Comparison of ENCODE assay signal across 8 cellular contexts in the genomic region with DNA sequence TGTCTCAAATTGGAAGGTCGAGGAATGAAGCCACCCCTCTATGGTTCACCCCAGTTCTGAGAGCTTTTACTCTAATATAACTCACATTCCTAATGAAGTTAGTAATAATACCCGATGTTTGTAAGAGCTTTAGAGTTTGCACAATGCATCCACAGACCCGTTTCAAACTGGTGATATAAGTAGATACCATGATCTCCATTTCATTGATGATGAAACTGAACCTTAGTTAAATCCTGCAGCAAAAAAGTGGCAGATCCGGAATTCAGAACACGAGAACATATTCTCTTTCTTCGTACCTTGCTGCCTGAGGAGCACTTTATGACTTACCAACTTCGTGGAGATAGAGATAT. TPM values are rescaled to one million over a fixed set of nuclear protein-coding genes. Genes with fewer than 3 reads are reported as not detected.
A peak's percentile ranks its signal among the peaks of the same experiment; 100 is the strongest.
DNase-seq lines count a peak whose midpoint lies in the region; ATAC-seq and TF ChIP-seq lines count a peak whose summit lies in the region.

No MANE protein-coding gene starts in this region.

- H3K27me3 ChIP-seq in SJSA1 (replicated peaks): no peaks in the 10 kb centered on the region
- no peaks in the 10 kb centered on the region for H3K27me3 ChIP-seq in fibroblast of lung (ENCODE audit: control insufficient read depth, insufficient read depth, low read length)
- no peaks in the 10 kb centered on the region for H3K27me3 ChIP-seq in rectal smooth muscle tissue (ENCODE audit: control insufficient read depth, insufficient read depth, low read length)

- H3K36me3 ChIP-seq in SJSA1 (peaks cover 16% of the 10 kb centered on the region), fibroblast of lung (ENCODE audit: control insufficient read depth, insufficient read depth, low read length) (no peaks in the 10 kb centered on the region), rectal smooth muscle tissue (ENCODE audit: control insufficient read depth, insufficient read depth, low read length) (no peaks in the 10 kb centered on the region)

- H2AFZ ChIP-seq in fibroblast of lung (ENCODE audit: low read length): peak overlapping the region; percentile 91

- H3K9ac ChIP-seq in fibroblast of lung (ENCODE audit: insufficient read depth, low read length) (no peak overlapping the region), rectal smooth muscle tissue (ENCODE audit: low read length) (peak overlapping the region; percentile 49)

- no peak for DNase-seq in SJSA1 (ENCODE audit: low read depth in 1 of 2, low spot score in 2 of 2)
- no peak for DNase-seq in fibroblast of lung (ENCODE audit: low read depth in 2 of 2)
- no peak for DNase-seq in epidermal melanocyte (ENCODE audit: insufficient read length, low spot score)
- DNase-seq in activated CD4-positive, alpha-beta T cell treated with anti-CD3 and anti-CD28 coated beads for 48 hours: no peak

- H3K27ac ChIP-seq in SJSA1 (peak overlapping the region; percentile 16; the same call in 1 of the 2 replicates), fibroblast of lung (ENCODE audit: insufficient read depth, low read length) (peak overlapping the region; percentile 35), rectal smooth muscle tissue (ENCODE audit: low read depth, low read length) (peak overlapping the region; percentile 84)

- H3K4me2 ChIP-seq in fibroblast of lung (ENCODE audit: extremely low read depth, insufficient read depth, low read length): peak overlapping the region; percentile 75

- H3K9me3 ChIP-seq in SJSA1 (replicated peaks) (no peaks in the 10 kb centered on the region), fibroblast of lung (ENCODE audit: control insufficient read depth, insufficient read depth, low read depth, low read length) (no peaks in the 10 kb centered on the region)

- H3K4me3 ChIP-seq in GM08714 (ENCODE audit: low read length) (peak overlapping the region; percentile 48; the same call in 1 of the 2 replicates), SJSA1 (peak overlapping the region; percentile 97), fibroblast of lung (replicated peaks in 1 of 4; ENCODE audit: control extremely low read depth in 1 of 4, insufficient read depth in 1 of 4, low read depth in 3 of 4, low read length in 4 of 4) (peak overlapping the region; percentile 46 to 62 (median 56)), rectal smooth muscle tissue (ENCODE audit: low read length) (peak overlapping the region; percentile 78)

- ATAC-seq in HG03469 (IDR thresholded peaks at IDR 0.05; ENCODE audit: unreplicated experiment) (no peak), GM18909 (IDR thresholded peaks at IDR 0.05; ENCODE audit: poor library complexity, unreplicated experiment) (no peak)

- H3K4me1 ChIP-seq in SJSA1 (replicated peaks) (peaks cover 16% of the 10 kb centered on the region), fibroblast of lung (ENCODE audit: control insufficient read depth, extremely low read depth, insufficient read depth, low read length) (peaks cover 3% of the 10 kb centered on the region), rectal smooth muscle tissue (ENCODE audit: control insufficient read depth, insufficient read depth, low read length) (peaks cover 12% of the 10 kb centered on the region)

- H4K20me1 ChIP-seq in fibroblast of lung (ENCODE audit: control insufficient read depth, extremely low read depth, insufficient read depth, low read length): no peaks in the 10 kb centered on the region

- H3K79me2 ChIP-seq in fibroblast of lung (ENCODE audit: control insufficient read depth, insufficient read depth, low read length): peaks cover 35% of the 10 kb centered on the region

- TF ChIP-seq CTCF in fibroblast of lung (conservative IDR thresholded peaks at IDR 0.05 in 1 of 2, IDR thresholded peaks at IDR 0.05 in 1 of 2; ENCODE audit: low read depth in 1 of 2, low read length in 2 of 2): no peak

RNA-seq across cellular contexts. Expression of a gene that starts 0.8 kb away (rescaled TPM):
- 92.3 and 144 TPM in 2 replicates for total RNA-seq in SJSA1 (2014; rRNA removed; shearing (Covaris generic))
- 127 and 173 TPM in 2 replicates for total RNA-seq in fibroblast of lung
- 184 and 190 TPM in 2 replicates for polyA plus RNA-seq in fibroblast of lung
- 107 and 125 TPM in 2 replicates for polyA plus RNA-seq in fibroblast of lung (2012)
- polyA minus RNA-seq in fibroblast of lung (ENCODE audit: low replicate concordance): 147 and 168 TPM in 2 replicates

Comparison
In these comparisons a context has a peak if more than half of its experiments do, and no peak if none do; other contexts are left out.
1. H3K27ac ChIP-seq: peak in every context shown above with its lines; median percentile 84 in rectal smooth muscle tissue; 35 in fibroblast of lung; 16 in SJSA1.